ENCODE assay signal across 27 cellular contexts in genomic region chr11:120524536-120525085, GRCh38. TPM values are rescaled to one million over a fixed set of nuclear protein-coding genes. Genes with fewer than 3 reads are reported as not detected.
"Had no signal": no experiment of that assay in that cellular context is flagged by ENCODE, and none has a peak within 500 bp of the region (broad histone marks: within the 10 kb centered on the region; RNA-seq: fewer than 3 reads in every experiment).

No MANE protein-coding gene starts in this region.

- H3K27ac ChIP-seq: breast epithelium, KMS-11, Peyer's patch, RWPE1 had no signal

- H3K4me3 Mint-ChIP-seq: activated CD8-positive, alpha-beta T cell treated with anti-CD3 and anti-CD28 coated beads, Interleukin-2, amount 10 ng/mL, durations not matched to agents 7 days and 5 days; activated naive CD4-positive, alpha-beta T cell treated with anti-CD3 and anti-CD28 coated beads, Interleukin-2, amount 50 U/mL, for 24 hours; central memory CD8-positive, alpha-beta T cell; T-helper 17 cell; WTC11 had no signal

- H3K4me3 ChIP-seq: breast epithelium, MG63, Peyer's patch had no signal

- H3K27ac Mint-ChIP-seq: activated naive CD4-positive, alpha-beta T cell treated with anti-CD3 and anti-CD28 coated beads, Interleukin-2, amount 50 U/mL, for 24 hours; T-helper 17 cell; WTC11 had no signal

- H3K27me3 ChIP-seq: breast epithelium, MG63, Peyer's patch had no signal

- ATAC-seq: activated CD8-positive, alpha-beta T cell treated with anti-CD3 and anti-CD28 coated beads, Interleukin-2, amount 10 ng/mL, durations not matched to agents 7 days and 5 days; T-helper 17 cell; WTC11 had no signal

- DNase-seq: activated CD4-positive, alpha-beta T cell treated with anti-CD3 and anti-CD28 coated beads for 48 hours; activated CD4-positive, alpha-beta T cell treated with anti-CD3 and anti-CD28 coated beads, Interleukin-2, amount 50 U/mL, for 4 hours; activated CD4-positive, CD25-positive, alpha-beta regulatory T cell treated with anti-CD3 and anti-CD28 coated beads, Interleukin-2, amount 50 U/mL, for 72 hours; activated CD8-positive, alpha-beta memory T cell treated with anti-CD3 and anti-CD28 coated beads, Interleukin-2, amount 50 U/mL, for 48 hours; activated CD8-positive, alpha-beta T cell treated with anti-CD3 and anti-CD28 coated beads, Interleukin-2, amount 10 ng/mL, durations not matched to agents 7 days and 5 days; activated effector memory CD4-positive, alpha-beta T cell treated with Interleukin-2 at 50 U/mL for 16 hours; activated naive CD4-positive, alpha-beta T cell; activated T-cell treated with anti-CD3 and anti-CD28 coated beads, Interleukin-2, amount 50 U/mL, for 1 hour; aorta; MG63; MV-4-11; NCI-H1105; NCI-H1436; NCI-H1694 treated with DMSO at 0.1 percent for 48 hours; NCI-H2029 treated with DMSO at 0.1 percent for 48 hours; NCI-H524; Peyer's patch; SHP77 treated with DMSO at 0.1 percent for 48 hours; T-helper 17 cell; T-helper 9 cell had no signal

- H3K9me3 ChIP-seq: breast epithelium, MG63, Peyer's patch had no signal

- H3K36me3 Mint-ChIP-seq: activated naive CD4-positive, alpha-beta T cell treated with anti-CD3 and anti-CD28 coated beads, Interleukin-2, amount 50 U/mL, for 24 hours had no signal

- H3K4me1 ChIP-seq: breast epithelium had no signal

- H3K36me3 ChIP-seq: breast epithelium, MG63, Peyer's patch had no signal

- H3K9ac ChIP-seq: KMS-11 had no signal

- H3K9me3 Mint-ChIP-seq: activated naive CD4-positive, alpha-beta T cell treated with anti-CD3 and anti-CD28 coated beads, Interleukin-2, amount 50 U/mL, for 24 hours; central memory CD8-positive, alpha-beta T cell had no signal

- H3K4me1 Mint-ChIP-seq: activated naive CD4-positive, alpha-beta T cell treated with anti-CD3 and anti-CD28 coated beads, Interleukin-2, amount 50 U/mL, for 24 hours; central memory CD8-positive, alpha-beta T cell; T-helper 17 cell had no signal

- H3K4me2 ChIP-seq: KMS-11 had no signal

RNA-seq across cellular contexts. Expression of gene GRIK4, which starts 13.1 kb away (rescaled TPM):
- total RNA-seq: activated CD8-positive, alpha-beta T cell treated with anti-CD3 and anti-CD28 coated beads, Interleukin-2, amount 10 ng/mL, durations not matched to agents 7 days and 5 days; aorta; SK-MEL-5 had no signal
- polyA plus RNA-seq: aorta had no signal
